Comparison of ENCODE assay signal across 20 cellular contexts in genomic region chr15:65333441-65333820, GRCh38. TPM values are rescaled to one million over a fixed set of nuclear protein-coding genes. Genes with fewer than 3 reads are reported as not detected.
A peak's percentile ranks its signal among the peaks of the same experiment; 100 is the strongest.
DNase-seq lines count a peak whose midpoint lies in the region; ATAC-seq and TF ChIP-seq lines count a peak whose summit lies in the region.
"Had no signal": no experiment of that assay in that cellular context is flagged by ENCODE, and none has a peak within 500 bp of the region (broad histone marks: within the 10 kb centered on the region; RNA-seq: fewer than 3 reads in every experiment).

No MANE protein-coding gene starts in this region.

- H3K79me1 ChIP-seq in H9 (ENCODE audit: insufficient read depth, low read depth, low read length, poor library complexity, severe bottlenecking), result no peaks in the 10 kb centered on the region

- H3K18ac ChIP-seq in H9 (ENCODE audit: insufficient read length, low read depth, low read length), result no peak overlapping the region

- H3K56ac ChIP-seq in H9 (ENCODE audit: insufficient read length, low read depth, low read length), result no peak overlapping the region

- WGBS in spleen, 5 donors, result 71 to 96% (median 76%) methylated on average over 5 of the region's 5 CpGs
- WGBS in H9 (ENCODE audit: extremely low coverage, insufficient read length, low lambda C conversion rate), result no CpG with 5 or more reads among the region's 5 CpGs

- no peak overlapping the region for H3K14ac ChIP-seq in H9 (ENCODE audit: insufficient read depth, low read length)

- no peak overlapping the region for H2BK15ac ChIP-seq in H9 (ENCODE audit: low read depth, low read length)

- H3K27ac Mint-ChIP-seq in H9, result no peak overlapping the region

- H3K9ac ChIP-seq in iPS-15b (ENCODE audit: low read depth, low read length) (peak overlapping the region; percentile 60), H9 (ENCODE audit: extremely low read depth, insufficient read length, low read length) (no peak overlapping the region)

- no peak overlapping the region for H2BK20ac ChIP-seq in H9 (ENCODE audit: low read depth, low read length, poor library complexity, severe bottlenecking)

- no peak overlapping the region for H4K8ac ChIP-seq in H9 (replicated peaks; ENCODE audit: insufficient read length, low read depth, low read length)

- no peaks in the 10 kb centered on the region for H3K27me3 ChIP-seq in RWPE2 (ENCODE audit: insufficient read depth, poor library complexity, severe bottlenecking)
- H3K27me3 ChIP-seq in iPS-15b (ENCODE audit: control insufficient read depth, insufficient read depth, low read length), result peaks cover 4% of the 10 kb centered on the region
- H3K27me3 ChIP-seq in spleen (replicated peaks in 1 of 7), result peaks cover 0 to 36% (median 0%) of the 10 kb centered on the region in 7 donors
- H3K27me3 ChIP-seq in H9 (ENCODE audit: insufficient read depth, low read length), result no peaks in the 10 kb centered on the region
- no peaks in the 10 kb centered on the region for H3K27me3 ChIP-seq in HAP-1 (ENCODE audit: low read depth)

- H4K5ac ChIP-seq in H9 (ENCODE audit: insufficient read length, low read depth, low read length), result no peak overlapping the region

- H3K4me3 Mint-ChIP-seq in H9, result no peak overlapping the region
- H3K4me3 Mint-ChIP-seq: CD14-positive monocyte had no signal

- no peaks in the 10 kb centered on the region for H3K9me3 Mint-ChIP-seq in H9
- H3K9me3 Mint-ChIP-seq: CD14-positive monocyte had no signal

- no peak overlapping the region for H2BK120ac ChIP-seq in H9 (ENCODE audit: low read depth, low read length, poor library complexity, severe bottlenecking)

- no peak overlapping the region for H2AFZ ChIP-seq in H9 (ENCODE audit: low read length)

- no peak overlapping the region for H3K4me3 ChIP-seq in RWPE2 (ENCODE audit: severe bottlenecking)
- no peak overlapping the region for H3K4me3 ChIP-seq in iPS-15b (ENCODE audit: low read depth, low read length)
- H3K4me3 ChIP-seq in spleen, result no peak overlapping the region
- no peak overlapping the region for H3K4me3 ChIP-seq in HAP-1
- H3K4me3 ChIP-seq: GM12878 had no signal

- H3K4ac ChIP-seq in H9 (ENCODE audit: low read depth, low read length), result no peak overlapping the region

- H3K27ac ChIP-seq in RWPE2 (ENCODE audit: poor library complexity, severe bottlenecking) (no peak overlapping the region), spleen (no peak overlapping the region), H9 (ENCODE audit: insufficient read length, low read depth, low read length) (no peak overlapping the region)

- DNase-seq in NCI-H82 (lab: John Stamatoyannopoulos, UW), result peak; percentile 62
- no peak for DNase-seq in NCI-H82 treated with DMSO at 0.1 percent for 48 hours (lab: John Stamatoyannopoulos, UW; ENCODE audit: unreplicated experiment)
- no peak for DNase-seq in RWPE2 (ENCODE audit: low spot score)
- peak; percentile 54 for DNase-seq in spleen
- DNase-seq in H9, result no peak
- no peak for DNase-seq in SHP77 treated with DMSO at 0.1 percent for 48 hours (lab: John Stamatoyannopoulos, UW)
- DNase-seq in HAP-1 (ENCODE audit: low spot score in 2 of 2), result no peak
- DNase-seq: COR-L47; KG1; NCI-H1092; NCI-H1694; NCI-H2107; NCI-H510A; NK-92 treated with Interleukin-12 subunit alpha and Interleukin-12 subunit beta, amount 100 ng/mL, for 24 hours; OCI-M1 had no signal

- no peaks in the 10 kb centered on the region for H3K23me2 ChIP-seq in H9 (ENCODE audit: insufficient read length, low read depth, low read length, poor library complexity, severe bottlenecking)

- TF ChIP-seq CTCF in RWPE2 (IDR thresholded peaks at IDR 0.05; ENCODE audit: poor library complexity, severe bottlenecking), result no peak
- TF ChIP-seq CTCF in spleen (IDR thresholded peaks at IDR 0.05 in 8 of 11, conservative IDR thresholded peaks at IDR 0.05 in 3 of 11), result no peak
- TF ChIP-seq CTCF in H9 (conservative IDR thresholded peaks at IDR 0.05), result no peak

- H2BK12ac ChIP-seq in H9 (ENCODE audit: insufficient read length, low read depth, low read length), result no peak overlapping the region

- H3K79me2 ChIP-seq in H9 (ENCODE audit: insufficient read depth, low read length), result no peaks in the 10 kb centered on the region; the same call in 1 of the 2 replicates

- peaks cover 47 to 53% of the 10 kb centered on the region in 2 experiments for H3K4me1 Mint-ChIP-seq in H9
- H3K4me1 Mint-ChIP-seq: CD14-positive monocyte had no signal

- H3K36me3 Mint-ChIP-seq in H9 (ENCODE audit: insufficient read depth in 1 of 3, low read depth in 3 of 3), result peaks cover 16 to 20% (median 18%) of the 10 kb centered on the region in 3 experiments; a peak in 5 of 7 replicates
- H3K36me3 Mint-ChIP-seq: CD14-positive monocyte had no signal

- no peak overlapping the region for H3K23ac ChIP-seq in H9 (ENCODE audit: insufficient read length, low read depth, low read length)

- H2BK5ac ChIP-seq in H9 (ENCODE audit: insufficient read length, low read length), result no peak overlapping the region

- H3K36me3 ChIP-seq in RWPE2 (ENCODE audit: low read depth), result no peaks in the 10 kb centered on the region
- H3K36me3 ChIP-seq in iPS-15b (ENCODE audit: control insufficient read depth, insufficient read depth, low read length), result peaks cover 5% of the 10 kb centered on the region
- H3K36me3 ChIP-seq in spleen, result no peaks in the 10 kb centered on the region
- H3K36me3 ChIP-seq in HAP-1 (replicated peaks), result peaks cover 27% of the 10 kb centered on the region

- ATAC-seq in RWPE2 (ENCODE audit: low read depth), result peak; percentile 49
- ATAC-seq: GM12878 had no signal

- H3K4me1 ChIP-seq in RWPE2 (ENCODE audit: insufficient read depth, poor library complexity, severe bottlenecking) (no peaks in the 10 kb centered on the region), iPS-15b (ENCODE audit: control insufficient read depth, insufficient read depth, low read length) (peaks cover 23% of the 10 kb centered on the region), spleen (no peaks in the 10 kb centered on the region), H9 (ENCODE audit: insufficient read depth, low read length) (peaks cover 9% of the 10 kb centered on the region; the same call in 1 of the 2 replicates), HAP-1 (peaks cover 33% of the 10 kb centered on the region)

- no peaks in the 10 kb centered on the region for H4K20me1 ChIP-seq in H9 (ENCODE audit: control insufficient read depth, insufficient read depth, insufficient read length)

- no peaks in the 10 kb centered on the region; the same call in 1 of the 2 replicates for H3K27me3 Mint-ChIP-seq in H9 (ENCODE audit: low read depth)

- H3T11ph ChIP-seq in H9 (ENCODE audit: low read length), result no peak overlapping the region

- no peak for TF ChIP-seq POLR2A in spleen (IDR thresholded peaks at IDR 0.05)

- H3K4me2 ChIP-seq in H9 (ENCODE audit: insufficient read depth, insufficient read length, low read length), result no peak overlapping the region

- H3K9me3 ChIP-seq in RWPE2 (ENCODE audit: severe bottlenecking), result no peaks in the 10 kb centered on the region
- no peaks in the 10 kb centered on the region for H3K9me3 ChIP-seq in iPS-15b (ENCODE audit: control insufficient read depth, insufficient read depth, low read length)
- no peaks in the 10 kb centered on the region for H3K9me3 ChIP-seq in spleen
- H3K9me3 ChIP-seq in H9 (ENCODE audit: control insufficient read depth, low read depth, low read length), result no peaks in the 10 kb centered on the region
- H3K9me3 ChIP-seq in HAP-1, result no peaks in the 10 kb centered on the region

- intact Hi-C loops in spleen (cut with DNase I; ENCODE audit: low total_unique reads), result no loop called here

- in situ Hi-C loops in HAP-1 (cut with MboI; ENCODE audit: low sequenced_read_pairs), result no loop called here

- H2AK5ac ChIP-seq in H9 (ENCODE audit: insufficient read length, low read length), result no peak overlapping the region

- H4K91ac ChIP-seq in H9 (ENCODE audit: insufficient read length, low read depth, low read length), result no peak overlapping the region

RNA-seq across cellular contexts. Expression of gene RNU5B-1, which starts 29.0 kb away (rescaled TPM):
- total RNA-seq in spleen (10 to 100 TPM in 4 of 7 donors, not detected in 3; 24.2 to 62.3 (median 32.6) TPM), H9 (2021) (not detected in 2 replicates)
- not detected for polyA plus RNA-seq in spleen
- total RNA-seq: G401, M059J had no signal
- polyA plus RNA-seq: CD14-positive monocyte, GM12878 had no signal

RNA-seq across cellular contexts. Expression of gene RNU5A-1, which starts 37.6 kb away (rescaled TPM):
- total RNA-seq in spleen (not detected), H9 (2021) (not detected in 2 replicates)
- not detected for polyA plus RNA-seq in spleen
- total RNA-seq: G401, GM12878, M059J had no signal
- polyA plus RNA-seq: CD14-positive monocyte, GM12878 had no signal

RNA-seq across cellular contexts. Expression of gene IGDCC3, which starts 44.4 kb away (rescaled TPM):
- total RNA-seq in spleen (under 1 TPM in 1 of 7 donors, not detected in 6; 0.34 TPM), H9 (2021) (17.9 and 18.9 TPM in 2 replicates)
- polyA plus RNA-seq in spleen, result under 1 TPM in 2 of 3 donors, not detected in 1; 0.03 TPM
- total RNA-seq: M059J had no signal
- polyA plus RNA-seq: CD14-positive monocyte had no signal

RNA-seq across cellular contexts. Expression of gene PARP16, which starts 46.7 kb away (rescaled TPM):
- 10 to 100 TPM in 4 of 7 donors, 1 to 10 TPM in 3; 8.7 to 11.3 (median 10.2) TPM for total RNA-seq in spleen
- 1 to 10 TPM; 6.4 to 7.9 (median 6.7) TPM for polyA plus RNA-seq in spleen
- total RNA-seq in H9 (2021), result 3.9 and 4.3 TPM in 2 replicates

Comparison
In these comparisons a context has a peak if more than half of its experiments do, and no peak if none do; other contexts are left out.
1. DNase-seq: peak in NCI-H82 (single experiment) and spleen (single experiment); none in NCI-H82 treated with DMSO at 0.1 percent for 48 hours (single experiment), RWPE2 (single experiment), H9 (single experiment), SHP77 treated with DMSO at 0.1 percent for 48 hours (single experiment) and HAP-1 (0 of 2).
2. RNA of gene IGDCC3, which starts 44.4 kb away (total RNA-seq): 17.9 to 18.9 TPM in H9; 0.34 TPM in spleen; every median in the first group is over 10 times any median in the second.